In the genomic region with DNA sequence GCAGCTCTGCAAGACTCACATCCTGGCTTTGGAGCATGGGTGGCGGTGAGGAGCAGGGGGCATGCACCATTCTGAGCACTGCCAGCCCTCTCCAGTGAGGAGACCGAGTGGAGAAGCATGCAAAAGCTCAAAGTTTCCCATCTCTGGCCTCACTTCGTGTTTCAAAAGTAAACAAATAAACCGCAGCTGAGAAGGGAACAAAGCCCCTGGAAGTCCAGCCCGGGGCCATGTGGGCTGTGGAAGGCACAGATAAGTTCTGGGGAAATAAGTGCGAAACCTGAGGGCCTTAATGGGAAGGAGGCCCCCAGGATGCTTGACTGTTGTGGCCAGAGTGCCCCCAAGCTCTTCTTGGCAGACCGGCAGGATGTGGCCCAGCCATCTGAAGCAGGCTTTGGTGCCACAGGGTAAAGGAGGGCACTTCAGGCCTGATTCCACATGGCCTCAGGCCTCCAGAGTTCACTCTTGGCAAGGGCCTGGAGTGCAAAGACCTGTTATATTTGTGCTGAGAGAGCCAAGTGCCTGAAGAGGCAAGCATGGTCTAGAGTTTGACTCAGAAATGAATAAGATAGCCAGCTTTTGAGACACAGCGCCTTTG, we compare ENCODE assay signal across 11 cellular contexts. TPM values are rescaled to one million over a fixed set of nuclear protein-coding genes. Genes with fewer than 3 reads are reported as not detected.
DNase-seq lines count a peak whose midpoint lies in the region; ATAC-seq and TF ChIP-seq lines count a peak whose summit lies in the region.
"Had no signal": no experiment of that assay in that cellular context is flagged by ENCODE, and none has a peak within 500 bp of the region (broad histone marks: within the 10 kb centered on the region; RNA-seq: fewer than 3 reads in every experiment).

No MANE protein-coding gene starts in this region.

- H3K4me1 ChIP-seq in testis (peaks cover 32% of the 10 kb centered on the region), HAP-1 (no peaks in the 10 kb centered on the region)

- no peaks in the 10 kb centered on the region for H3K9me3 ChIP-seq in testis
- no peaks in the 10 kb centered on the region for H3K9me3 ChIP-seq in HAP-1

- no peak for TF ChIP-seq POLR2A in testis (IDR thresholded peaks at IDR 0.05)

- WGBS in testis, 2 donors, result 44 to 47% methylated on average over 7 to 8 of the region's 8 CpGs

- H3K36me3 ChIP-seq in testis (ENCODE audit: low read depth, missing control alignments), result no peaks in the 10 kb centered on the region
- H3K36me3 ChIP-seq in HAP-1 (replicated peaks), result no peaks in the 10 kb centered on the region

- peak; percentile 16 for ATAC-seq in left lobe of liver
- ATAC-seq in HG03280 (IDR thresholded peaks at IDR 0.05; ENCODE audit: unreplicated experiment), result no peak
- ATAC-seq in HG02885 (IDR thresholded peaks at IDR 0.05; ENCODE audit: poor library complexity, unreplicated experiment), result no peak

- H3K27me3 ChIP-seq in testis, result no peaks in the 10 kb centered on the region
- no peaks in the 10 kb centered on the region; the same call in 1 of the 2 replicates for H3K27me3 ChIP-seq in HAP-1 (ENCODE audit: low read depth)

- peak overlapping the region; percentile 61 for H3K4me3 ChIP-seq in choroid plexus epithelial cell (ENCODE audit: low read depth, low read length)
- peak overlapping the region in 1 of 2 donors; percentile 56 for H3K4me3 ChIP-seq in testis
- H3K4me3 ChIP-seq in HAP-1, result no peak overlapping the region

- DNase-seq in M059J (ENCODE audit: low read depth) (peak; percentile 96), choroid plexus epithelial cell (ENCODE audit: low read depth) (peak; percentile 66), left lobe of liver (ENCODE audit: low spot score) (no peak), testis (peak; percentile 21), HAP-1 (ENCODE audit: low spot score in 2 of 2) (no peak), amygdala (lab: John Stamatoyannopoulos, UW) (no peak)
- DNase-seq: hippocampal formation, NCI-H146, small intestine had no signal

- peak overlapping the region; percentile 69 to 80 for H3K27ac ChIP-seq in testis

- intact Hi-C loops in testis (cut with DNase I; ENCODE audit: low total_unique reads), result no loop called here

- in situ Hi-C loops in HAP-1 (cut with MboI; ENCODE audit: low sequenced_read_pairs), result no loop called here

- no peak for TF ChIP-seq CTCF in choroid plexus epithelial cell (conservative IDR thresholded peaks at IDR 0.05; ENCODE audit: low read depth, low read length)
- TF ChIP-seq CTCF in testis (IDR thresholded peaks at IDR 0.05), result no peak

RNA-seq across cellular contexts. Expression of a gene that starts 1.2 kb away (rescaled TPM):
- total RNA-seq in M059J (2014; rRNA removed; shearing (Covaris generic)), result 0.07 and 0.12 TPM in 2 replicates
- total RNA-seq in left lobe of liver (0.18 TPM), testis (10 to 100 TPM in 1 of 2 donors, 1 to 10 TPM in 1; 9.6 to 17.7 TPM)
- 23.1 TPM for polyA plus RNA-seq in testis (ENCODE audit: insufficient read depth, low read depth, low replicate concordance)

RNA-seq across cellular contexts. Expression of a gene that starts 25.2 kb away (rescaled TPM):
- not detected in 2 replicates for total RNA-seq in M059J (2014; rRNA removed; shearing (Covaris generic))
- total RNA-seq in left lobe of liver, result not detected
- total RNA-seq in testis, result 10 to 100 TPM in 1 of 2 donors, 1 to 10 TPM in 1; 5.5 to 21.4 TPM
- polyA plus RNA-seq in testis (ENCODE audit: insufficient read depth, low read depth, low replicate concordance), result 40.7 TPM
- polyA plus RNA-seq: small intestine had no signal

Comparison
In these comparisons a context has a peak if more than half of its experiments do, and no peak if none do; other contexts are left out.
1. DNase-seq: peak in M059J (single experiment), choroid plexus epithelial cell (single experiment) and testis (single experiment); none in left lobe of liver (single experiment), HAP-1 (0 of 2) and amygdala (0 of 56).